ENCODE assay signal across 27 cellular contexts in the genomic region with DNA sequence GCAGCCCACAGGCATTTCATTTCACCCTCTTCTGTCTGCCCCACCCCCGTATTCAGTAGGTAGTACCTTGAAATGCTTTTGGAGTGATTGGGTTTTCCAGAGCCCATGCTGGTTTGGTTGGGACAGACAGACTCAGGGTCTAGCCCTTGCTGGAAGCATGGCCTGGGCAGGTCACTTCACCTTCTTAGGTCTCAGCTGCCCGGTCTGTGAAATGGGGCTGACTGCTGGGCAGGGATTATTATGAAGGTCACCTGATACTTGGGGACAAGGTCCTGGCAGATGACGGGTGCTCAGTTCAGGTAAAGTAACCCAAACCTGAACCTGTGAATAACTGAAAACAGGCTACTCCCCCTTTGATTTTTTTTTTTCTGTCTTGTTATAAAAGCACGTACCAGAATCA.
"Had no signal": no experiment of that assay in that cellular context is flagged by ENCODE, and none has a peak within 500 bp of the region (broad histone marks: within the 10 kb centered on the region; RNA-seq: fewer than 3 reads in every experiment).

No MANE protein-coding gene starts in this region.

- DNase-seq: activated CD4-positive, alpha-beta T cell treated with anti-CD3 and anti-CD28 coated beads for 36 hours; activated CD4-positive, CD25-positive, alpha-beta regulatory T cell; activated CD8-positive, alpha-beta memory T cell treated with anti-CD3 and anti-CD28 coated beads, Interleukin-2, amount 10 ng/mL, durations not matched to agents 7 days and 5 days; activated CD8-positive, alpha-beta T cell treated with anti-CD3 and anti-CD28 coated beads, Interleukin-2, amount 10 ng/mL, durations not matched to agents 7 days and 5 days; activated naive CD4-positive, alpha-beta T cell treated with anti-CD3 and anti-CD28 coated beads for 36 hours; activated naive CD8-positive, alpha-beta T cell treated with anti-CD3 and anti-CD28 coated beads for 36 hours; aorta; cerebellar nuclear complex; dorsolateral prefrontal cortex; effector memory CD4-positive, alpha-beta T cell; islet precursor cell; left ventricle myocardium inferior; mammary epithelial cell; midbrain; naive thymus-derived CD4-positive, alpha-beta T cell; occipital lobe; spleen; trophoblast cell had no signal

- H3K4me3 ChIP-seq: adrenal gland, cardiac muscle cell, coronary artery, dorsolateral prefrontal cortex, left ventricle myocardium inferior, right atrium auricular region, spleen, thoracic aorta had no signal

- H3K4me1 ChIP-seq: left ventricle myocardium inferior, right atrium auricular region had no signal

- H3K79me2 ChIP-seq: parathyroid adenoma had no signal

- H3K9ac ChIP-seq: parathyroid adenoma had no signal

- H3K4me3 Mint-ChIP-seq: activated CD4-positive, alpha-beta T cell treated with anti-CD3 and anti-CD28 coated beads for 36 hours; activated CD8-positive, alpha-beta memory T cell treated with anti-CD3 and anti-CD28 coated beads, Interleukin-2, amount 10 ng/mL, durations not matched to agents 7 days and 5 days; activated CD8-positive, alpha-beta T cell treated with anti-CD3 and anti-CD28 coated beads, Interleukin-2, amount 10 ng/mL, durations not matched to agents 7 days and 5 days; activated naive CD4-positive, alpha-beta T cell treated with anti-CD3 and anti-CD28 coated beads for 36 hours; activated naive CD8-positive, alpha-beta T cell treated with anti-CD3 and anti-CD28 coated beads for 36 hours; brain; naive thymus-derived CD4-positive, alpha-beta T cell; neural crest cell; stimulated activated naive CD8-positive, alpha-beta T cell treated with anti-CD3 and anti-CD28 coated beads, Interleukin-15, Interleukin-2, amounts not matched to agents 100 ng/mL and 50 ng/mL, for 24 hours had no signal

- H3K27me3 ChIP-seq: adrenal gland, cardiac muscle cell, dorsolateral prefrontal cortex, right atrium auricular region, spleen had no signal

- H3K9me3 ChIP-seq: adrenal gland, left ventricle myocardium inferior, right atrium auricular region, spleen, thoracic aorta had no signal

- H3K27ac ChIP-seq: adrenal gland, cardiac muscle cell, coronary artery, dorsolateral prefrontal cortex, left ventricle myocardium inferior, parathyroid adenoma, right atrium auricular region, spleen, thoracic aorta had no signal

- H2AFZ ChIP-seq: parathyroid adenoma had no signal

- H3K9me3 Mint-ChIP-seq: activated naive CD4-positive, alpha-beta T cell treated with anti-CD3 and anti-CD28 coated beads for 36 hours; activated naive CD8-positive, alpha-beta T cell treated with anti-CD3 and anti-CD28 coated beads for 36 hours; brain; neural crest cell; stimulated activated naive CD8-positive, alpha-beta T cell treated with anti-CD3 and anti-CD28 coated beads, Interleukin-15, Interleukin-2, amounts not matched to agents 100 ng/mL and 50 ng/mL, for 24 hours had no signal

- H3K27ac Mint-ChIP-seq: activated CD4-positive, alpha-beta T cell treated with anti-CD3 and anti-CD28 coated beads for 36 hours; activated CD8-positive, alpha-beta memory T cell treated with anti-CD3 and anti-CD28 coated beads, Interleukin-2, amount 10 ng/mL, durations not matched to agents 7 days and 5 days; activated naive CD4-positive, alpha-beta T cell treated with anti-CD3 and anti-CD28 coated beads for 36 hours; activated naive CD8-positive, alpha-beta T cell treated with anti-CD3 and anti-CD28 coated beads for 36 hours; brain; naive thymus-derived CD4-positive, alpha-beta T cell; stimulated activated naive CD8-positive, alpha-beta T cell treated with anti-CD3 and anti-CD28 coated beads, Interleukin-15, Interleukin-2, amounts not matched to agents 100 ng/mL and 50 ng/mL, for 24 hours had no signal

- ATAC-seq: activated CD4-positive, alpha-beta T cell treated with anti-CD3 and anti-CD28 coated beads for 36 hours; activated CD8-positive, alpha-beta memory T cell treated with anti-CD3 and anti-CD28 coated beads, Interleukin-2, amount 10 ng/mL, durations not matched to agents 7 days and 5 days; activated CD8-positive, alpha-beta T cell treated with anti-CD3 and anti-CD28 coated beads, Interleukin-2, amount 10 ng/mL, durations not matched to agents 7 days and 5 days; naive thymus-derived CD4-positive, alpha-beta T cell had no signal

- H3K27me3 Mint-ChIP-seq: activated CD4-positive, alpha-beta T cell treated with anti-CD3 and anti-CD28 coated beads for 36 hours; activated CD8-positive, alpha-beta memory T cell treated with anti-CD3 and anti-CD28 coated beads, Interleukin-2, amount 10 ng/mL, durations not matched to agents 7 days and 5 days; activated naive CD8-positive, alpha-beta T cell treated with anti-CD3 and anti-CD28 coated beads for 36 hours; brain; naive thymus-derived CD4-positive, alpha-beta T cell; stimulated activated naive CD8-positive, alpha-beta T cell treated with anti-CD3 and anti-CD28 coated beads, Interleukin-15, Interleukin-2, amounts not matched to agents 100 ng/mL and 50 ng/mL, for 24 hours had no signal

- H3K36me3 ChIP-seq: cardiac muscle cell had no signal
